Comparison of ENCODE assay signal across 26 cellular contexts in genomic region chr5:159817262-159818029, GRCh38.
A peak's percentile ranks its signal among the peaks of the same experiment; 100 is the strongest.
DNase-seq lines count a peak whose midpoint lies in the region; ATAC-seq, FAIRE-seq and TF ChIP-seq lines count a peak whose summit lies in the region.
"Had no signal": no experiment of that assay in that cellular context is flagged by ENCODE, and none has a peak within 500 bp of the region (broad histone marks: within the 10 kb centered on the region; RNA-seq: fewer than 3 reads in every experiment).

No MANE protein-coding gene starts in this region.

- H3K4me1 ChIP-seq in right atrium auricular region (peaks cover 0 to 13% of the 10 kb centered on the region in 2 donors), right cardiac atrium (ENCODE audit: control insufficient read depth, insufficient read depth, low read length) (peaks cover 2% of the 10 kb centered on the region)

- H3K27me3 ChIP-seq in right atrium auricular region (no peaks in the 10 kb centered on the region), right cardiac atrium (ENCODE audit: control insufficient read depth, insufficient read depth) (no peaks in the 10 kb centered on the region), bronchial epithelial cell (ENCODE audit: control insufficient read depth, insufficient read depth, low read length) (no peaks in the 10 kb centered on the region)
- H3K27me3 ChIP-seq: dorsolateral prefrontal cortex, vagina had no signal

- no peak for TF ChIP-seq CTCF in right atrium auricular region (IDR thresholded peaks at IDR 0.05)
- TF ChIP-seq CTCF in bronchial epithelial cell (IDR thresholded peaks at IDR 0.05; ENCODE audit: insufficient read depth, low read length, severe bottlenecking) = no peak

- no peak for FAIRE-seq in bronchial epithelial cell (lab: Jason Lieb, UNC)
- FAIRE-seq: A204.1, GM12891 had no signal

- intact Hi-C loops in right cardiac atrium (cut with DNase I) = no loop called here

- H3K27ac ChIP-seq in right atrium auricular region (no peak overlapping the region), right cardiac atrium (ENCODE audit: low read length) (no peak overlapping the region)
- H3K27ac ChIP-seq: dorsolateral prefrontal cortex, thoracic aorta, vagina had no signal

- DNase-seq in right atrium auricular region (ENCODE audit: low spot score) = peak; percentile 9
- DNase-seq in right cardiac atrium = no peak
- peak; percentile 76 for DNase-seq in bronchial epithelial cell (ENCODE audit: low read depth)
- DNase-seq in kidney tubule cell (ENCODE audit: low spot score) = peak; percentile 85
- DNase-seq in COR-L47 (lab: John Stamatoyannopoulos, UW) = no peak
- DNase-seq in activated naive CD4-positive, alpha-beta T cell (lab: John Stamatoyannopoulos, UW) = no peak
- DNase-seq in NCI-H1417 (lab: John Stamatoyannopoulos, UW) = no peak
- DNase-seq: activated CD4-positive, alpha-beta T cell treated with anti-CD3 and anti-CD28 coated beads for 36 hours; activated CD8-positive, alpha-beta memory T cell treated with anti-CD3 and anti-CD28 coated beads for 24 hours; activated effector memory CD4-positive, alpha-beta T cell treated with anti-CD3 and anti-CD28 coated beads, Interleukin-2, amount 50 U/mL, for 16 hours; activated naive CD8-positive, alpha-beta T cell treated with anti-CD3 and anti-CD28 coated beads, Interleukin-2, amount 10 ng/mL, durations not matched to agents 7 days and 5 days; CD8-positive, alpha-beta T cell; DMS 273 treated with DMSO at 0.1 percent for 48 hours; dorsolateral prefrontal cortex; GOT3; Kasumi-1; left colon; mesenchymal stem cell; NCI-H187; NCI-H748 treated with DMSO at 0.1 percent for 48 hours; stimulated activated naive CD8-positive, alpha-beta T cell treated with anti-CD3 and anti-CD28 coated beads, Interleukin-15, Interleukin-2, amounts not matched to agents 100 U/mL and 50 U/mL, for 24 hours had no signal

- H3K9me3 ChIP-seq in right atrium auricular region (no peaks in the 10 kb centered on the region), right cardiac atrium (ENCODE audit: control insufficient read depth, low read length) (no peaks in the 10 kb centered on the region)
- H3K9me3 ChIP-seq: thoracic aorta, vagina had no signal

- ATAC-seq in right cardiac atrium (no peak), HG03039 (IDR thresholded peaks at IDR 0.05; ENCODE audit: unreplicated experiment) (no peak)
- ATAC-seq: activated CD4-positive, alpha-beta T cell treated with anti-CD3 and anti-CD28 coated beads for 36 hours; CD8-positive, alpha-beta T cell; left colon; stimulated activated naive CD8-positive, alpha-beta T cell treated with anti-CD3 and anti-CD28 coated beads, Interleukin-15, Interleukin-2, amounts not matched to agents 100 U/mL and 50 U/mL, for 24 hours had no signal

- 79% methylated on average over 5 of the region's 5 CpGs for WGBS in right cardiac atrium

- H3K4me3 ChIP-seq in right atrium auricular region = no peak overlapping the region
- H3K4me3 ChIP-seq in right cardiac atrium (ENCODE audit: low read length) = no peak overlapping the region
- H3K4me3 ChIP-seq in bronchial epithelial cell (ENCODE audit: low read depth, low read length) = no peak overlapping the region
- H3K4me3 ChIP-seq: dorsolateral prefrontal cortex, thoracic aorta, vagina had no signal

- H3K36me3 ChIP-seq in right atrium auricular region (no peaks in the 10 kb centered on the region), bronchial epithelial cell (ENCODE audit: control insufficient read depth, insufficient read depth, low read length) (no peaks in the 10 kb centered on the region)
- H3K36me3 ChIP-seq: thoracic aorta, vagina had no signal

Comparison
In these comparisons a context has a peak if more than half of its experiments do, and no peak if none do; other contexts are left out.
1. DNase-seq: peak in right atrium auricular region (single experiment), bronchial epithelial cell (single experiment) and kidney tubule cell (single experiment); none in right cardiac atrium (0 of 3), COR-L47 (single experiment), activated naive CD4-positive, alpha-beta T cell (0 of 4) and NCI-H1417 (0 of 3).